Comparison of ENCODE assay signal across 10 cellular contexts in the genomic region with DNA sequence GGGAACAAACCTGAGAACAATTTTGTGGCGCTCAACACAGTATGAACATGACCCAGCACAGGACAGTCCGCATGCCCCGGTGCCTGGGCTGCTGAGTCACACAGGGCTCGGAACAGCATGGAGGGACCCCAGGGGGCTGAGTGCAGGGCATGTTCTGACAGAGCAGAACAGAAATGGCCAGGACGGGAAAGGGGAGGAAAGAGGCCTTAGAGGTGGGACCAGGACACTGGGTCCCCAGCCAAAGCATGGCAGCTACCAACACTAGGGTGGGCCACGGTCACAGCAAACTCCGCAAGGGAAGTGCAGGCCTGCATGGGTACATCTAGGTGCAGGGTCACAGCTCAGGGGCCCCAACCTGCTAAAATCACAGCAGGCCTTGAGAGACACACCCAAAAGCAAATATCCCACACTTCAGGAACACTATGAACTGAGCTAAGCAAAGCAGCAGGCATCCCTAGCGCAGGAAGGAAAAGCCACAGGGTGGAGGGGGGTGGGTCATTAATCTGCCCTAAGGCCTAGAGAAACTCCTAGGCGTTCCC. TPM values are rescaled to one million over a fixed set of nuclear protein-coding genes. Genes with fewer than 3 reads are reported as not detected.
DNase-seq lines count a peak whose midpoint lies in the region; ATAC-seq, FAIRE-seq and TF ChIP-seq lines count a peak whose summit lies in the region.
"Had no signal": no experiment of that assay in that cellular context is flagged by ENCODE, and none has a peak within 500 bp of the region (broad histone marks: within the 10 kb centered on the region; RNA-seq: fewer than 3 reads in every experiment).

No MANE protein-coding gene starts in this region.

- POLR2A ChIA-PET in CD4-positive, alpha-beta memory T cell (lab: Charles Lee; ENCODE audit: partially characterized antibody), result interaction anchor here (1.1 to 1.7 kb wide), 3 partner anchors 20 to 60 kb away, joined by 3 to 8 read pairs (median 5); a partner anchor contains a TSS

- no peaks in the 10 kb centered on the region for H3K9me3 ChIP-seq in CD4-positive, alpha-beta memory T cell (ENCODE audit: control insufficient read depth in 1 of 2, low read length in 2 of 2)
- H3K9me3 ChIP-seq: pancreas had no signal

- H3K27me3 Mint-ChIP-seq in CD4-positive, alpha-beta memory T cell, result no peaks in the 10 kb centered on the region
- H3K27me3 Mint-ChIP-seq in IgD-negative memory B cell (no peaks in the 10 kb centered on the region), brain (peaks cover 9% of the 10 kb centered on the region), natural killer cell (ENCODE audit: low read depth in 2 of 2) (no peaks in the 10 kb centered on the region)

- FAIRE-seq in RCC 7860 (lab: Jason Lieb, UNC), result no peak
- FAIRE-seq: pancreas had no signal

- H3K36me3 ChIP-seq in CD4-positive, alpha-beta memory T cell (ENCODE audit: insufficient read depth, low read length), result peaks cover 10% of the 10 kb centered on the region

- CTCF ChIA-PET in CD4-positive, alpha-beta memory T cell (lab: Charles Lee; ENCODE audit: partially characterized antibody), result interaction anchor here (1.2 to 17.7 kb wide), 9 partner anchors 12 to 71 kb away, joined by 3 to 475 read pairs (median 6); no protein-coding TSS in a partner anchor

- H3K4me3 ChIP-seq in CD4-positive, alpha-beta memory T cell (ENCODE audit: low read length in 2 of 2), result no peak overlapping the region

- no peaks in the 10 kb centered on the region for H3K9me3 Mint-ChIP-seq in CD4-positive, alpha-beta memory T cell
- no peaks in the 10 kb centered on the region for H3K9me3 Mint-ChIP-seq in IgD-negative memory B cell
- no peaks in the 10 kb centered on the region for H3K9me3 Mint-ChIP-seq in brain
- no peaks in the 10 kb centered on the region for H3K9me3 Mint-ChIP-seq in natural killer cell

- H3K27me3 ChIP-seq in CD4-positive, alpha-beta memory T cell (ENCODE audit: insufficient read depth, low read length), result no peaks in the 10 kb centered on the region
- H3K27me3 ChIP-seq: pancreas had no signal

- intact Hi-C loops in CD4-positive, alpha-beta memory T cell (cut with micrococcal nuclease), result no loop called here
- intact Hi-C loops in natural killer cell (cut with micrococcal nuclease), result no loop called here

- peak overlapping the region; percentile 66 to 89 (median 83) for H3K4me3 Mint-ChIP-seq in CD4-positive, alpha-beta memory T cell
- peak overlapping the region; percentile 3 to 95 (median 86) for H3K4me3 Mint-ChIP-seq in IgD-negative memory B cell
- peak overlapping the region; percentile 84 to 91 (median 87) for H3K4me3 Mint-ChIP-seq in brain
- peak overlapping the region; percentile 83 for H3K4me3 Mint-ChIP-seq in natural killer cell

- ATAC-seq in natural killer cell, result no peak
- no peak for ATAC-seq in HG02610 (IDR thresholded peaks at IDR 0.05; ENCODE audit: unreplicated experiment)
- no peak for ATAC-seq in HG02623 (IDR thresholded peaks at IDR 0.05; ENCODE audit: unreplicated experiment)

- H3K4me1 ChIP-seq in CD4-positive, alpha-beta memory T cell (ENCODE audit: insufficient read depth, low read length), result peaks cover 51% of the 10 kb centered on the region

- peaks cover 30 to 52% (median 43%) of the 10 kb centered on the region in 4 donors for H3K4me1 Mint-ChIP-seq in CD4-positive, alpha-beta memory T cell
- H3K4me1 Mint-ChIP-seq in IgD-negative memory B cell, result peaks cover 31 to 46% (median 38%) of the 10 kb centered on the region in 3 donors
- peaks cover 57% of the 10 kb centered on the region for H3K4me1 Mint-ChIP-seq in brain
- peaks cover 41 to 48% of the 10 kb centered on the region in 2 donors for H3K4me1 Mint-ChIP-seq in natural killer cell

- H3K27ac ChIP-seq in CD4-positive, alpha-beta memory T cell (ENCODE audit: low read depth, low read length), result no peak overlapping the region
- H3K27ac ChIP-seq: pancreas had no signal

- peaks cover 8 to 29% of the 10 kb centered on the region in 2 donors for H3K36me3 Mint-ChIP-seq in CD4-positive, alpha-beta memory T cell
- H3K36me3 Mint-ChIP-seq in IgD-negative memory B cell (peaks cover 6% of the 10 kb centered on the region), brain (peaks cover 14% of the 10 kb centered on the region), natural killer cell (no peaks in the 10 kb centered on the region)

- peak overlapping the region in 4 of 7 donors; percentile 42 to 86 (median 78) for H3K27ac Mint-ChIP-seq in CD4-positive, alpha-beta memory T cell
- H3K27ac Mint-ChIP-seq in IgD-negative memory B cell, result peak overlapping the region in 1 of 3 donors; percentile 68
- peak overlapping the region; percentile 11 to 90 (median 69) for H3K27ac Mint-ChIP-seq in brain
- H3K27ac Mint-ChIP-seq in natural killer cell, result no peak overlapping the region

- no peak for DNase-seq in CD4-positive, alpha-beta memory T cell
- no peak for DNase-seq in natural killer cell
- DNase-seq in RCC 7860 (ENCODE audit: low spot score), result no peak
- no peak for DNase-seq in NAMALWA (ENCODE audit: low spot score)
- DNase-seq: activated CD4-positive, alpha-beta T cell treated with anti-CD3 and anti-CD28 coated beads for 1 hour; pancreas had no signal

- TF ChIP-seq CTCF in brain (conservative IDR thresholded peaks at IDR 0.05) (no peak), natural killer cell (IDR thresholded peaks at IDR 0.05) (no peak)

RNA-seq across cellular contexts. Expression of a gene that starts 5.6 kb away (rescaled TPM):
- total RNA-seq in CD4-positive, alpha-beta memory T cell, result 10 to 100 TPM; 48.0 to 49.4 TPM
- polyA plus RNA-seq in CD4-positive, alpha-beta memory T cell, result 10 to 100 TPM; 43.0 to 55.9 TPM
- 58.6 TPM for polyA plus RNA-seq in IgD-negative memory B cell
- polyA plus RNA-seq in brain (ENCODE audit: insufficient read depth, low read depth, low replicate concordance), result 25.1 TPM
- 10 to 100 TPM; 77.8 to 94.1 (median 89.6) TPM for total RNA-seq in natural killer cell

RNA-seq across cellular contexts. Expression of a gene that starts 42.7 kb away (rescaled TPM):
- total RNA-seq in CD4-positive, alpha-beta memory T cell, result under 1 TPM; 0.52 to 0.58 TPM
- under 1 TPM; 0.11 to 0.16 TPM for polyA plus RNA-seq in CD4-positive, alpha-beta memory T cell
- polyA plus RNA-seq in IgD-negative memory B cell (0.21 TPM), brain (ENCODE audit: insufficient read depth, low read depth, low replicate concordance) (0.49 TPM)
- total RNA-seq in natural killer cell, result under 1 TPM in 1 of 3 donors, not detected in 2; 0.42 TPM

RNA-seq across cellular contexts. Expression of a gene that starts 51.5 kb away (rescaled TPM):
- 1 to 10 TPM; 3.4 to 4.5 TPM for total RNA-seq in CD4-positive, alpha-beta memory T cell
- polyA plus RNA-seq in CD4-positive, alpha-beta memory T cell, result 1 to 10 TPM; 2.4 to 3.7 TPM
- polyA plus RNA-seq in IgD-negative memory B cell (8.7 TPM), brain (ENCODE audit: insufficient read depth, low read depth, low replicate concordance) (24.3 TPM)
- total RNA-seq in natural killer cell, result 1 to 10 TPM; 1.9 to 5.1 (median 2.3) TPM

Comparison
In these comparisons a context has a peak if more than half of its experiments do, and no peak if none do; other contexts are left out.
1. H3K27ac Mint-ChIP-seq: peak in CD4-positive, alpha-beta memory T cell (4 of 7) and brain (5 of 5); none in natural killer cell (0 of 2).
2. Peak in every context shown above with its lines, with median percentiles within 50 percentile points of each other: H3K4me3 Mint-ChIP-seq.